In the genomic region with DNA sequence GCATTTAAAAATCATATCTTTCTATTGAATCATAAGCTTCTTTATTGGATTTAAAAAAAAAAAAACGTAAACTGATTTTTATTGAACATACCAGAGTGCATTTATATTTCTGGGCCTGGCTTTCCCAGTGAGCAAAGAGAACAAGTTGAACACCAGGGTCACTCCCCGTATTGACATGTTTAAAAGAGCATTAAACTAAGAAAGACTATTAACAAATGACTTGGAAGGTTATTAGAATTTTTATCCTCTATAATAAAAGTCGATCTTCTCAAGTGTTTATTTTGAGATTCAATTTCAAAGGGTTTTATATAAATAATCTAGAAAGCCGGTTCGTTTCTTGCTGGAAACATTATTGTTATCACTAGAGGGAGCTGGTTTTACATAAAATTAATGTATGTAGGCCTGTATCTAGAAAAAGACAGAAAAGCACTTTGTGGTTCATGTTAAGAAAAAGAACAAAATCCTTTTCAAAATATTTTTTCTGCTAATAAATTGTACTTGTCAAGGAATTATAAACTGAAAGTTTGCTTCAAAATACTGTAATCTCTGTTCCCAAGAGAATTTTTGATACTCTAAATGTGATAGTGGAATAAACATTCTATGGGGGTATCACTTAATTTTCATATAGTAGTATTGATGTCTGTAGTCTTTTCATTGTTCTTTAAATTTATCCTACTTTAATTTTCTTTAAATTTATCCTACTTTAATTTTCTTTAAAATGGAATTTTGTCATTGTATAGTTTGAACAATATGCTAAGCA, we compare ENCODE assay signal across 9 cellular contexts.
DNase-seq lines count a peak whose midpoint lies in the region; ATAC-seq, FAIRE-seq and TF ChIP-seq lines count a peak whose summit lies in the region.
"Had no signal": no experiment of that assay in that cellular context is flagged by ENCODE, and none has a peak within 500 bp of the region (broad histone marks: within the 10 kb centered on the region; RNA-seq: fewer than 3 reads in every experiment).

No MANE protein-coding gene starts in this region.

- H3K9me3 ChIP-seq in tibial nerve = no peaks in the 10 kb centered on the region

- H3K27me3 ChIP-seq in tibial nerve = no peaks in the 10 kb centered on the region

- ATAC-seq in activated CD4-positive, CD25-positive, alpha-beta regulatory T cell treated with anti-CD3 and anti-CD28 coated beads, Interleukin-2, amount 50 U/mL, for 24 hours = no peak
- no peak for ATAC-seq in GM18868 (IDR thresholded peaks at IDR 0.05; ENCODE audit: unreplicated experiment)

- H3K27ac ChIP-seq in tibial nerve = peak overlapping the region in 2 of 4 donors; percentile 2 to 40

- H3K4me3 ChIP-seq in fibroblast of the aortic adventitia (ENCODE audit: low read depth, low read length) (no peak overlapping the region), tibial nerve (no peak overlapping the region)

- H3K4me1 ChIP-seq in tibial nerve = peaks cover 0 to 15% (median 0%) of the 10 kb centered on the region in 4 donors

- WGBS in tibial nerve, 2 donors = 7 to 12% methylated on average over 5 of the region's 5 CpGs

- FAIRE-seq in A204.1 (lab: Jason Lieb, UNC) (peak; percentile 95), H54 (lab: Jason Lieb, UNC) (peak; percentile 23)
- FAIRE-seq: GM18507 had no signal

- TF ChIP-seq CTCF in fibroblast of the aortic adventitia (IDR thresholded peaks at IDR 0.05; ENCODE audit: insufficient read depth, low read length) = peak; percentile 51
- peak; percentile 25 to 58 (median 41) for TF ChIP-seq CTCF in tibial nerve (IDR thresholded peaks at IDR 0.05)

- no peaks in the 10 kb centered on the region for H3K36me3 ChIP-seq in tibial nerve

- TF ChIP-seq POLR2A in H54 (IDR thresholded peaks at IDR 0.05; ENCODE audit: low read depth, low read length) (no peak), tibial nerve (IDR thresholded peaks at IDR 0.05) (no peak)

- no peak for TF ChIP-seq EP300 in tibial nerve (IDR thresholded peaks at IDR 0.05)

- no peak for DNase-seq in H54 (ENCODE audit: insufficient read length, low spot score)
- DNase-seq in OCI-M2 (lab: John Stamatoyannopoulos, UW; ENCODE audit: unreplicated experiment) = peak; percentile 4
- DNase-seq in fibroblast of the aortic adventitia (ENCODE audit: low read depth) = peak; percentile 70
- no peak for DNase-seq in tibial nerve (ENCODE audit: low spot score in 2 of 2)
- no peak for DNase-seq in stimulated activated CD4-positive, alpha-beta T cell treated with anti-CD3 and anti-CD28 coated beads, Interleukin-2, amount 100 ng/mL, for 24 hours

Comparison
In these comparisons a context has a peak if more than half of its experiments do, and no peak if none do; other contexts are left out.
1. DNase-seq: peak in OCI-M2 (single experiment) and fibroblast of the aortic adventitia (single experiment); none in H54 (single experiment), tibial nerve (0 of 2) and stimulated activated CD4-positive, alpha-beta T cell treated with anti-CD3 and anti-CD28 coated beads, Interleukin-2, amount 100 ng/mL, for 24 hours (0 of 2).